ENCODE assay signal across 8 cellular contexts in the genomic region with DNA sequence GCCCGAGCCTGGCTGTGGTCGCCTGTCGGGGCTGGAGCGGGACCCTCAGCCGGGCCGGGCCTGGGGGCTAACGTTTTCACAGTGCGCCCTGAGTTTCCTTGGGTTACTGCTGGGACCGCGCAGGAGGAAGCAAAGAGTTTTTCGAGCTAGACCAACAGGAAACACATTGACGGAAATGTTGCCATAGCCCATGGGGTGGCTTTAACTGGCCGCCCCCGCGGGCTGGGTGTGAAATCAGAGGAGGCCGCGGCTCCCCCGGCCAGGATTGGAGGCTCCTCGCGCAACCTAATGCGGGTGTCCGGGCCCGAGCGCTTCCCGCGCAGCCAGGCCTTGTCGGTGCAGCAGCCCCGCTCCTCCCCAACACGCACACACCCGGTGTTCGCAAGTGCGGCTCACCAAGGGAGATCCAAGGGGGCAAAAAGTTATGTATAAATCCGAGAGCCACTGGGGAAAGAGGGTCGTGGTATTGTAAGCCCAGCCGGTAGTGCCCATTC. TPM values are rescaled to one million over a fixed set of nuclear protein-coding genes. Genes with fewer than 3 reads are reported as not detected.
A peak's percentile ranks its signal among the peaks of the same experiment; 100 is the strongest.
DNase-seq lines count a peak whose midpoint lies in the region; ATAC-seq, FAIRE-seq and TF ChIP-seq lines count a peak whose summit lies in the region.

No MANE protein-coding gene starts in this region.

- H3K27me3 Mint-ChIP-seq in CD4-positive, alpha-beta T cell = peaks cover 78% of the 10 kb centered on the region
- H3K27me3 Mint-ChIP-seq in naive thymus-derived CD4-positive, alpha-beta T cell = peaks cover 53 to 83% (median 74%) of the 10 kb centered on the region in 5 donors

- dilution Hi-C loops in endothelial cell of umbilical vein (cut with MboI; ENCODE audit: extremely low pct_ligation_motif_present, low sequenced_read_pairs) = no loop called here

- H3K4me3 ChIP-seq in OCI-LY3 (ENCODE audit: low read length) = peak overlapping the region; percentile 83
- H3K4me3 ChIP-seq in endothelial cell of umbilical vein (replicated peaks in 1 of 3; ENCODE audit: insufficient read depth in 1 of 3, low read depth in 1 of 3, low read length in 3 of 3) = peak overlapping the region; percentile 48 to 98 (median 91)
- no peak overlapping the region for H3K4me3 ChIP-seq in naive thymus-derived CD4-positive, alpha-beta T cell (ENCODE audit: low read length)
- no peak overlapping the region for H3K4me3 ChIP-seq in SK-N-SH (ENCODE audit: low read depth in 2 of 2, low read length in 1 of 2)

- H3K36me3 ChIP-seq in OCI-LY3 (replicated peaks; ENCODE audit: low read depth, low read length) = peaks cover 36% of the 10 kb centered on the region
- peaks cover 2 to 29% of the 10 kb centered on the region in 2 experiments for H3K36me3 ChIP-seq in endothelial cell of umbilical vein (ENCODE audit: control insufficient read depth in 2 of 2, extremely low read depth in 1 of 2, insufficient read depth in 2 of 2, low read length in 2 of 2)
- no peaks in the 10 kb centered on the region for H3K36me3 ChIP-seq in naive thymus-derived CD4-positive, alpha-beta T cell (ENCODE audit: control insufficient read depth in 2 of 3, insufficient read depth in 3 of 3, low read length in 3 of 3)
- H3K36me3 ChIP-seq in SK-N-SH (replicated peaks in 1 of 2; ENCODE audit: control insufficient read depth in 1 of 2, insufficient read depth in 2 of 2, low read length in 1 of 2) = no peaks in the 10 kb centered on the region

- peaks cover 64% of the 10 kb centered on the region for H3K27me3 ChIP-seq in CD4-positive, alpha-beta T cell (ENCODE audit: control insufficient read depth, insufficient read depth, low read length)
- H3K27me3 ChIP-seq in OCI-LY3 (ENCODE audit: low read depth, low read length) (no peaks in the 10 kb centered on the region), endothelial cell of umbilical vein (ENCODE audit: control insufficient read depth in 2 of 2, insufficient read depth in 2 of 2, low read length in 2 of 2) (no peaks in the 10 kb centered on the region), SK-N-SH (ENCODE audit: insufficient read depth) (no peaks in the 10 kb centered on the region)
- peaks cover 10 to 26% of the 10 kb centered on the region in 2 donors for H3K27me3 ChIP-seq in naive thymus-derived CD4-positive, alpha-beta T cell (ENCODE audit: control insufficient read depth in 2 of 2, insufficient read depth in 2 of 2, low read length in 2 of 2)

- no peaks in the 10 kb centered on the region for H3K9me3 Mint-ChIP-seq in CD4-positive, alpha-beta T cell
- H3K9me3 Mint-ChIP-seq in naive thymus-derived CD4-positive, alpha-beta T cell = peaks cover 0 to 4% (median 0%) of the 10 kb centered on the region in 11 donors

- H3K27ac ChIP-seq in CD4-positive, alpha-beta T cell (ENCODE audit: low read depth, low read length) = no peak overlapping the region
- no peak overlapping the region for H3K27ac ChIP-seq in OCI-LY3 (ENCODE audit: low read length)
- peak overlapping the region; percentile 73 for H3K27ac ChIP-seq in endothelial cell of umbilical vein (ENCODE audit: insufficient read depth, low read depth, low read length)
- no peak overlapping the region for H3K27ac ChIP-seq in naive thymus-derived CD4-positive, alpha-beta T cell (ENCODE audit: low read depth, low read length)
- no peak overlapping the region for H3K27ac ChIP-seq in SK-N-SH (ENCODE audit: low read depth in 2 of 2, low read length in 1 of 2)

- FAIRE-seq in endothelial cell of umbilical vein (lab: Jason Lieb, UNC) = peak; percentile 15

- no peaks in the 10 kb centered on the region for H3K36me3 Mint-ChIP-seq in CD4-positive, alpha-beta T cell (ENCODE audit: low read depth)
- peaks cover 0 to 3% (median 0%) of the 10 kb centered on the region in 5 donors for H3K36me3 Mint-ChIP-seq in naive thymus-derived CD4-positive, alpha-beta T cell

- H3K9ac ChIP-seq in OCI-LY3 (ENCODE audit: low read length) (no peak overlapping the region), endothelial cell of umbilical vein (replicated peaks; ENCODE audit: extremely low read depth, insufficient read depth, low read length) (peak overlapping the region; percentile 93), SK-N-SH (no peak overlapping the region)

- peak overlapping the region; percentile 85 for H3K4me3 Mint-ChIP-seq in CD4-positive, alpha-beta T cell
- H3K4me3 Mint-ChIP-seq in naive thymus-derived CD4-positive, alpha-beta T cell = peak overlapping the region; percentile 41 to 90 (median 78)

- peak overlapping the region; percentile 94 for H3K4me2 ChIP-seq in OCI-LY3 (ENCODE audit: low read length)
- H3K4me2 ChIP-seq in endothelial cell of umbilical vein (ENCODE audit: insufficient read depth, low read length) = peak overlapping the region; percentile 100
- H3K4me2 ChIP-seq in SK-N-SH = no peak overlapping the region

- POLR2A ChIA-PET in CD4-positive, alpha-beta T cell (lab: Charles Lee) = interaction anchor here (2.1 kb wide), 1 partner anchor 100 kb away, joined by 7 read pairs; no protein-coding TSS in a partner anchor
- POLR2A ChIA-PET in endothelial cell of umbilical vein (lab: Charles Lee) = interaction anchor here (0.5 to 3.7 kb wide), 6 partner anchors 16 to 155 kb away, joined by 3 to 24 read pairs (median 6); no protein-coding TSS in a partner anchor
- POLR2A ChIA-PET in naive thymus-derived CD4-positive, alpha-beta T cell (lab: Charles Lee) = no interaction called here
- POLR2A ChIA-PET in SK-N-SH (lab: Yijun Ruan, JAX) = no interaction called here

- intact Hi-C loops in CD4-positive, alpha-beta T cell (cut with DNase I, micrococcal nuclease) = no loop called here
- intact Hi-C loops in endothelial cell of umbilical vein (cut with micrococcal nuclease) = loop anchor here (1.0 to 2.0 kb wide), 5 partner anchors 125 to 189 kb away; no protein-coding TSS in a partner anchor
- intact Hi-C loops in naive thymus-derived CD4-positive, alpha-beta T cell (cut with micrococcal nuclease) = loop anchor here (1.0 to 5.0 kb wide), 3 partner anchors 8 to 381 kb away; a partner anchor contains a TSS

- no peak overlapping the region for H3K27ac Mint-ChIP-seq in CD4-positive, alpha-beta T cell
- H3K27ac Mint-ChIP-seq in naive thymus-derived CD4-positive, alpha-beta T cell = peak overlapping the region in 3 of 9 donors; percentile 7 to 24 (median 15)

- no peak overlapping the region for H2AFZ ChIP-seq in OCI-LY3 (ENCODE audit: low read depth, low read length)
- H2AFZ ChIP-seq in endothelial cell of umbilical vein (ENCODE audit: low read depth, low read length) = no peak overlapping the region
- no peak overlapping the region for H2AFZ ChIP-seq in SK-N-SH (ENCODE audit: low read depth)

- peaks cover 8% of the 10 kb centered on the region for H3F3A ChIP-seq in SK-N-SH (replicated peaks; ENCODE audit: insufficient read depth)

- TF ChIP-seq RAD21 in SK-N-SH (IDR thresholded peaks at IDR 0.05; ENCODE audit: low read length) = no peak

- no peak for DNase-seq in CD4-positive, alpha-beta T cell
- DNase-seq in endothelial cell of umbilical vein (ENCODE audit: low read depth, low spot score) (peak; percentile 83), SK-N-SH (no peak)
- peak in 2 of 9 donors; percentile 10 to 27 for DNase-seq in naive thymus-derived CD4-positive, alpha-beta T cell

- no peaks in the 10 kb centered on the region for H3K9me1 ChIP-seq in endothelial cell of umbilical vein (replicated peaks; ENCODE audit: control insufficient read depth, extremely low read depth, insufficient read depth, low read length)

- WGBS in SK-N-SH (ENCODE audit: low lambda C conversion rate) = 97% methylated on average over 23 of the region's 35 CpGs

- no peak for ATAC-seq in CD4-positive, alpha-beta T cell (ENCODE audit: poor library complexity)
- ATAC-seq in naive thymus-derived CD4-positive, alpha-beta T cell = peak; percentile 31
- no peak for ATAC-seq in GM21381 (IDR thresholded peaks at IDR 0.05; ENCODE audit: unreplicated experiment)
- no peak for ATAC-seq in GM18517 (IDR thresholded peaks at IDR 0.05; ENCODE audit: unreplicated experiment)
- no peak for ATAC-seq in GM19455 (IDR thresholded peaks at IDR 0.05; ENCODE audit: unreplicated experiment)

- no peak for TF ChIP-seq CTCF in CD4-positive, alpha-beta T cell (IDR thresholded peaks at IDR 0.05)
- TF ChIP-seq CTCF in OCI-LY3 (IDR thresholded peaks at IDR 0.05; ENCODE audit: low read depth, low read length) = no peak
- no peak for TF ChIP-seq CTCF in endothelial cell of umbilical vein (IDR thresholded peaks at IDR 0.05; ENCODE audit: extremely low read depth in 1 of 2, insufficient read depth in 1 of 2, low read depth in 1 of 2, low read length in 2 of 2)
- no peak for TF ChIP-seq CTCF in SK-N-SH (IDR thresholded peaks at IDR 0.05)

- H3K4me1 Mint-ChIP-seq in CD4-positive, alpha-beta T cell (ENCODE audit: low read depth) = peaks cover 32% of the 10 kb centered on the region
- peaks cover 16 to 31% (median 27%) of the 10 kb centered on the region in 7 donors for H3K4me1 Mint-ChIP-seq in naive thymus-derived CD4-positive, alpha-beta T cell

- H3K79me2 ChIP-seq in OCI-LY3 (ENCODE audit: low read length) (peaks cover 30% of the 10 kb centered on the region), endothelial cell of umbilical vein (ENCODE audit: control insufficient read depth, insufficient read depth, low read length) (peaks cover 58% of the 10 kb centered on the region), SK-N-SH (ENCODE audit: insufficient read depth) (no peaks in the 10 kb centered on the region)

- BruUV-seq in endothelial cell of umbilical vein (replicated peaks; lab: Mats Ljungman, UMichigan) = no TSS peak

- peaks cover 25% of the 10 kb centered on the region for H4K20me1 ChIP-seq in OCI-LY3 (ENCODE audit: insufficient read depth, low read length)
- H4K20me1 ChIP-seq in endothelial cell of umbilical vein (replicated peaks; ENCODE audit: control insufficient read depth, extremely low read depth, insufficient read depth, low read length) = peaks cover 5% of the 10 kb centered on the region
- no peaks in the 10 kb centered on the region for H4K20me1 ChIP-seq in SK-N-SH (ENCODE audit: insufficient read depth)

- TF ChIP-seq EP300 in SK-N-SH (IDR thresholded peaks at IDR 0.05; ENCODE audit: borderline replicate concordance in 1 of 2, low read depth in 1 of 2, low read length in 1 of 2) = no peak

- H3K9me2 ChIP-seq in SK-N-SH = no peaks in the 10 kb centered on the region

- CTCF ChIA-PET in CD4-positive, alpha-beta T cell (lab: Charles Lee) = no interaction called here
- CTCF ChIA-PET in endothelial cell of umbilical vein (lab: Charles Lee) (interaction anchor here (1.1 to 5.6 kb wide), 9 partner anchors 65 to 189 kb away, joined by 3 to 61 read pairs (median 12); a partner anchor contains a TSS), SK-N-SH (lab: Yijun Ruan, JAX) (interaction anchor here (1.4 kb wide), 1 partner anchor 118 kb away, joined by 3 read pairs; a partner anchor contains a TSS)
- CTCF ChIA-PET in naive thymus-derived CD4-positive, alpha-beta T cell (lab: Charles Lee) = no interaction called here

- peak; percentile 25 for TF ChIP-seq POLR2A in endothelial cell of umbilical vein (IDR thresholded peaks at IDR 0.05; ENCODE audit: low read depth, low read length)

- H3K9me3 ChIP-seq in CD4-positive, alpha-beta T cell (ENCODE audit: control insufficient read depth, low read length) = no peaks in the 10 kb centered on the region
- H3K9me3 ChIP-seq in OCI-LY3 (ENCODE audit: insufficient read depth, low read length) (no peaks in the 10 kb centered on the region), endothelial cell of umbilical vein (replicated peaks; ENCODE audit: control insufficient read depth, insufficient read depth, low read length) (no peaks in the 10 kb centered on the region), SK-N-SH (no peaks in the 10 kb centered on the region)
- H3K9me3 ChIP-seq in naive thymus-derived CD4-positive, alpha-beta T cell (ENCODE audit: control insufficient read depth in 2 of 3, low read length in 3 of 3) = no peaks in the 10 kb centered on the region

- H3K4me1 ChIP-seq in OCI-LY3 (ENCODE audit: low read length) (peaks cover 19% of the 10 kb centered on the region), endothelial cell of umbilical vein (ENCODE audit: control insufficient read depth, extremely low read depth, insufficient read depth, low read length) (peaks cover 48% of the 10 kb centered on the region), SK-N-SH (ENCODE audit: control insufficient read depth in 1 of 2, insufficient read depth in 2 of 2, low read depth in 1 of 2, low read length in 1 of 2) (peaks cover 4 to 5% of the 10 kb centered on the region in 2 experiments; a peak in 2 of 4 replicates)
- H3K4me1 ChIP-seq in naive thymus-derived CD4-positive, alpha-beta T cell (ENCODE audit: control insufficient read depth in 2 of 2, insufficient read depth in 2 of 2, low read length in 2 of 2) = peaks cover 0 to 29% of the 10 kb centered on the region in 2 donors

RNA-seq across cellular contexts. Expression of a gene that starts 1.9 kb away (rescaled TPM):
- 1 to 10 TPM in 1 of 2 experiments, under 1 TPM in 1; 0.96 to 1.0 TPM for total RNA-seq in CD4-positive, alpha-beta T cell
- total RNA-seq in endothelial cell of umbilical vein = 109 and 110 TPM in 2 replicates
- polyA plus RNA-seq in endothelial cell of umbilical vein = 71.6 and 81.0 TPM in 2 replicates
- 51.0 and 65.0 TPM in 2 replicates for polyA plus RNA-seq in endothelial cell of umbilical vein (2011; cell fraction: cytosol; rRNA removed)
- 164 and 236 TPM in 2 replicates for polyA plus RNA-seq in endothelial cell of umbilical vein (2011; cell fraction: nucleus; rRNA removed)
- 93.4 and 105 TPM in 2 replicates for polyA plus RNA-seq in endothelial cell of umbilical vein (2012)
- polyA minus RNA-seq in endothelial cell of umbilical vein = 87.6 and 102 TPM in 2 replicates
- 4.6 TPM for polyA minus RNA-seq in endothelial cell of umbilical vein (2011; cell fraction: cytosol; rRNA and poly(A)+ RNA removed)
- 48.7 and 62.1 TPM in 2 replicates for polyA minus RNA-seq in endothelial cell of umbilical vein (2011; cell fraction: nucleus; rRNA and poly(A)+ RNA removed)
- total RNA-seq in naive thymus-derived CD4-positive, alpha-beta T cell = 10 to 100 TPM in 1 of 5 experiments, 1 to 10 TPM in 1, under 1 TPM in 1, not detected in 2; 0.27 to 21.4 (median 5.5) TPM
- under 1 TPM; 0.18 to 0.24 TPM for polyA plus RNA-seq in naive thymus-derived CD4-positive, alpha-beta T cell
- 0.75 and 1.1 TPM in 2 replicates for polyA plus RNA-seq in SK-N-SH (2012; rRNA removed)
- 1.2 and 1.3 TPM in 2 replicates for polyA plus RNA-seq in SK-N-SH (2012; cell fraction: cytosol; rRNA removed)
- polyA plus RNA-seq in SK-N-SH (2012; cell fraction: nucleus; rRNA removed) = 2.1 and 2.3 TPM in 2 replicates

Comparison
In these comparisons a context has a peak if more than half of its experiments do, and no peak if none do; other contexts are left out.
1. H3K4me3 ChIP-seq: peak in OCI-LY3 (single experiment) and endothelial cell of umbilical vein (3 of 3); none in naive thymus-derived CD4-positive, alpha-beta T cell (single experiment) and SK-N-SH (0 of 2).
2. CTCF ChIA-PET loops: an anchor here in endothelial cell of umbilical vein (1.1 to 5.6 kb wide) and SK-N-SH (1.4 kb wide); none called in CD4-positive, alpha-beta T cell and naive thymus-derived CD4-positive, alpha-beta T cell.
3. POLR2A ChIA-PET loops: an anchor here in CD4-positive, alpha-beta T cell (2.1 kb wide) and endothelial cell of umbilical vein (0.5 to 3.7 kb wide); none called in naive thymus-derived CD4-positive, alpha-beta T cell and SK-N-SH.
4. intact Hi-C loops: an anchor here in endothelial cell of umbilical vein (1.0 to 2.0 kb wide) and naive thymus-derived CD4-positive, alpha-beta T cell (1.0 to 5.0 kb wide); none called in CD4-positive, alpha-beta T cell.